ENCODE assay signal across 1 cellular context in genomic region chr21:43806017-43806710, GRCh38.
TF ChIP-seq lines count a peak whose summit lies in the region.

No MANE protein-coding gene starts in this region.

TF ChIP-seq in GM23338, 12 proteins besides CTCF, POLR2A, EP300 and RAD21 (continued from another document):
- TF ChIP-seq ZNF462 (CRISPR knock-in tag; IDR thresholded peaks at IDR 0.05): no peak
- TF ChIP-seq REST (IDR thresholded peaks at IDR 0.05; ENCODE audit: unreplicated experiment): no peak
- no peak for TF ChIP-seq ZNF331 (CRISPR knock-in tag; IDR thresholded peaks at IDR 0.05; ENCODE audit: low read depth)
